Comparison of ENCODE assay signal across 9 cellular contexts in the genomic region with DNA sequence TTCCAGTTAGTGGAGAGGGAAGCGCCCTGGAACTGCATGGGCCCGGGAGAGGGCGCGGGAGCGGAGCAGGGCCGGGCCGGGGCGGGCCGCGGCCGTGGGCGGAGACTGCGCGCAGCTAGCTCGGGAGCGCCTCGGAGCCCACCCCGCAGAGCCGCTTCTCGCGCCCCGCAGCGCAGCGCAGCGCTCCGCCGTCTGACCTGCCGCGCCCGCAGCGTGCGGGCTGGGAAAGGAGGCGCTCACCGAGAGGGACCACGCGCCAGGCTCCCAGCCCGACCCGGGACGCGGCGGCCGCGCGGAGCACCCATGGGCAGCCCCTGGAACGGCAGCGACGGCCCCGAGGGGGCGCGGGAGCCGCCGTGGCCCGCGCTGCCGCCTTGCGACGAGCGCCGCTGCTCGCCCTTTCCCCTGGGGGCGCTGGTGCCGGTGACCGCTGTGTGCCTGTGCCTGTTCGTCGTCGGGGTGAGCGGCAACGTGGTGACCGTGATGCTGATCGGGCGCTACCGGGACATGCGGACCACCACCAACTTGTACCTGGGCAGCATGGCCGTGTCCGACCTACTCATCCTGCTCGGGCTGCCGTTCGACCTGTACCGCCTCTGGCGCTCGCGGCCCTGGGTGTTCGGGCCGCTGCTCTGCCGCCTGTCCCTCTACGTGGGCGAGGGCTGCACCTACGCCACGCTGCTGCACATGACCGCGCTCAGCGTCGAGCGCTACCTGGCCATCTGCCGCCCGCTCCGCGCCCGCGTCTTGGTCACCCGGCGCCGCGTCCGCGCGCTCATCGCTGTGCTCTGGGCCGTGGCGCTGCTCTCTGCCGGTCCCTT. TPM values are rescaled to one million over a fixed set of nuclear protein-coding genes. Genes with fewer than 3 reads are reported as not detected.
DNase-seq lines count a peak whose midpoint lies in the region; ATAC-seq and TF ChIP-seq lines count a peak whose summit lies in the region.
"Had no signal": no experiment of that assay in that cellular context is flagged by ENCODE, and none has a peak within 500 bp of the region (broad histone marks: within the 10 kb centered on the region; RNA-seq: fewer than 3 reads in every experiment).

A gene with protein sequence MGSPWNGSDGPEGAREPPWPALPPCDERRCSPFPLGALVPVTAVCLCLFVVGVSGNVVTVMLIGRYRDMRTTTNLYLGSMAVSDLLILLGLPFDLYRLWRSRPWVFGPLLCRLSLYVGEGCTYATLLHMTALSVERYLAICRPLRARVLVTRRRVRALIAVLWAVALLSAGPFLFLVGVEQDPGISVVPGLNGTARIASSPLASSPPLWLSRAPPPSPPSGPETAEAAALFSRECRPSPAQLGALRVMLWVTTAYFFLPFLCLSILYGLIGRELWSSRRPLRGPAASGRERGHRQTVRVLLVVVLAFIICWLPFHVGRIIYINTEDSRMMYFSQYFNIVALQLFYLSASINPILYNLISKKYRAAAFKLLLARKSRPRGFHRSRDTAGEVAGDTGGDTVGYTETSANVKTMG (plus strand): TSS at position 304 of the 821 bp plus-strand sequence. CDS start 0 bp downstream, at position 304.

- H3K4me3 Mint-ChIP-seq in T-helper 17 cell: peak within 1 kb of the TSS; percentile 82
- peak within 1 kb of the TSS; percentile 72 to 76 for H3K4me3 Mint-ChIP-seq in stimulated activated naive B cell treated with anti-CD40 and anti-IgM and Interleukin-4, amounts not matched to agents 10 μg/mL and 1 μg/mL and 100 μg/mL, for 72 hours

- no peaks in the 10 kb centered on the region for H3K9me3 ChIP-seq in T-helper 17 cell (ENCODE audit: control insufficient read depth, low read length, poor library complexity, severe bottlenecking)
- no peaks in the 10 kb centered on the region for H3K9me3 ChIP-seq in colonic mucosa

- peaks cover 65% of the 10 kb centered on the region for H3K27me3 Mint-ChIP-seq in T-helper 17 cell
- peaks cover 43 to 49% of the 10 kb centered on the region in 2 donors for H3K27me3 Mint-ChIP-seq in stimulated activated naive B cell treated with anti-CD40 and anti-IgM and Interleukin-4, amounts not matched to agents 10 μg/mL and 1 μg/mL and 100 μg/mL, for 72 hours

- intact Hi-C loops in colonic mucosa (cut with DNase I) (no loop called here), lower leg skin (cut with DNase I; ENCODE audit: low total_unique reads) (no loop called here)

- 7% methylated on average over 18 of the region's 111 CpGs; no CpG with 5 or more reads in 1 of the 2 donors for WGBS in lower leg skin, 2 donors

- peaks cover 10% of the 10 kb centered on the region for H3K36me3 Mint-ChIP-seq in T-helper 17 cell (ENCODE audit: low read depth)
- H3K36me3 Mint-ChIP-seq in stimulated activated naive B cell treated with anti-CD40 and anti-IgM and Interleukin-4, amounts not matched to agents 10 μg/mL and 1 μg/mL and 100 μg/mL, for 72 hours: peaks cover 4 to 7% of the 10 kb centered on the region in 2 donors

- H3K27ac Mint-ChIP-seq in T-helper 17 cell: peak within 1 kb of the TSS; percentile 61
- H3K27ac Mint-ChIP-seq in stimulated activated naive B cell treated with anti-CD40 and anti-IgM and Interleukin-4, amounts not matched to agents 10 μg/mL and 1 μg/mL and 100 μg/mL, for 72 hours: peak within 1 kb of the TSS; percentile 66

- no peaks in the 10 kb centered on the region for H3K4me1 ChIP-seq in colonic mucosa

- TF ChIP-seq CTCF in colonic mucosa (IDR thresholded peaks at IDR 0.05) (no peak), lower leg skin (IDR thresholded peaks at IDR 0.05) (no peak)

- H3K27ac ChIP-seq in colonic mucosa: no peak within 1 kb of the TSS

- H3K9me3 Mint-ChIP-seq in stimulated activated naive B cell treated with anti-CD40 and anti-IgM and Interleukin-4, amounts not matched to agents 10 μg/mL and 1 μg/mL and 100 μg/mL, for 72 hours: peaks cover 0 to 3% of the 10 kb centered on the region in 2 donors

- H3K4me1 Mint-ChIP-seq in T-helper 17 cell: peaks cover 6% of the 10 kb centered on the region
- H3K4me1 Mint-ChIP-seq in stimulated activated naive B cell treated with anti-CD40 and anti-IgM and Interleukin-4, amounts not matched to agents 10 μg/mL and 1 μg/mL and 100 μg/mL, for 72 hours: peaks cover 7 to 23% of the 10 kb centered on the region in 2 donors

- H3K9ac ChIP-seq in colonic mucosa (ENCODE audit: low read depth in 2 of 2, low read length in 2 of 2): no peak within 1 kb of the TSS

- peak within 1 kb of the TSS; percentile 35 for H3K4me3 ChIP-seq in colonic mucosa
- peak within 1 kb of the TSS; percentile 7 for H3K4me3 ChIP-seq in lower leg skin (ENCODE audit: low read depth, poor library complexity, severe bottlenecking)

- H3K36me3 ChIP-seq in colonic mucosa: no peaks in the 10 kb centered on the region

- DNase-seq in activated T-cell treated with anti-CD3 and anti-CD28 coated beads for 48 hours (ENCODE audit: low read depth): peak; percentile 50
- DNase-seq in activated T-cell treated with anti-CD3 and anti-CD28 coated beads for 4 hours: no peak
- DNase-seq in T-helper 17 cell: peak; percentile 17 to 38 (median 31)
- peak; percentile 44 for DNase-seq in colonic mucosa
- DNase-seq in lower leg skin (ENCODE audit: low spot score in 2 of 2): no peak
- DNase-seq in stimulated activated naive B cell treated with anti-CD40 and anti-IgM and Interleukin-4, amounts not matched to agents 10 μg/mL and 1 μg/mL and 100 μg/mL, for 72 hours: no peak
- DNase-seq: DND-41 had no signal

- H3K27me3 ChIP-seq in colonic mucosa: peaks cover 33% of the 10 kb centered on the region

- peak; percentile 80 for ATAC-seq in T-helper 17 cell
- peak; percentile 59 to 61 for ATAC-seq in stimulated activated naive B cell treated with anti-CD40 and anti-IgM and Interleukin-4, amounts not matched to agents 10 μg/mL and 1 μg/mL and 100 μg/mL, for 72 hours (replicated peaks)
- no peak for ATAC-seq in GM18498 (IDR thresholded peaks at IDR 0.05; ENCODE audit: unreplicated experiment)
- ATAC-seq in GM18517 (IDR thresholded peaks at IDR 0.05; ENCODE audit: unreplicated experiment): no peak

- TF ChIP-seq POLR2A in lower leg skin (IDR thresholded peaks at IDR 0.05): no peak

RNA-seq across cellular contexts. Expression of the gene that starts here (rescaled TPM):
- total RNA-seq in T-helper 17 cell (not detected), colonic mucosa (not detected), lower leg skin (not detected)

Comparison
In these comparisons a context has a peak if more than half of its experiments do, and no peak if none do; other contexts are left out.
1. Peak in DNase-seq and ATAC-seq in T-helper 17 cell; RNA of the gene not detected or under 1 TPM.
2. Peak in DNase-seq and H3K4me3 ChIP-seq in colonic mucosa; RNA of the gene not detected or under 1 TPM.
3. ATAC-seq: peak in stimulated activated naive B cell treated with anti-CD40 and anti-IgM and Interleukin-4, amounts not matched to agents 10 μg/mL and 1 μg/mL and 100 μg/mL, for 72 hours (2 of 2); none in GM18498 (single experiment) and GM18517 (single experiment).